Comparison of ENCODE assay signal across 28 cellular contexts in genomic region chr1:184390889-184391288, GRCh38. TPM values are rescaled to one million over a fixed set of nuclear protein-coding genes. Genes with fewer than 3 reads are reported as not detected.
DNase-seq lines count a peak whose midpoint lies in the region; FAIRE-seq and TF ChIP-seq lines count a peak whose summit lies in the region.
"Had no signal": no experiment of that assay in that cellular context is flagged by ENCODE, and none has a peak within 500 bp of the region (broad histone marks: within the 10 kb centered on the region; RNA-seq: fewer than 3 reads in every experiment).

No MANE protein-coding gene starts in this region.

- H3K4me3 Mint-ChIP-seq in activated naive CD8-positive, alpha-beta T cell treated with anti-CD3 and anti-CD28 coated beads for 36 hours, result no peak overlapping the region
- H3K4me3 Mint-ChIP-seq: activated naive CD4-positive, alpha-beta T cell treated with anti-CD3 and anti-CD28 coated beads for 36 hours; activated T-helper 1 cell treated with anti-CD3 and anti-CD28 coated beads, Interleukin-12 subunit alpha, Interleukin-12 subunit beta, Interleukin-2, Interleukin-4 antibody, amounts not matched to agents 30 ng/mL and 10 ng/mL and 1 ng/mL, durations not matched to agents 14 hours and 24 hours and 36 hours; HFFc6; T-cell had no signal

- peaks cover 27% of the 10 kb centered on the region for H3K79me1 ChIP-seq in mesenchymal stem cell (replicated peaks; ENCODE audit: low read length, poor library complexity, severe bottlenecking)

- no peak overlapping the region for H3K14ac ChIP-seq in mesenchymal stem cell (ENCODE audit: low read length in 2 of 2)

- no peak overlapping the region for H3K23ac ChIP-seq in mesenchymal stem cell (ENCODE audit: low read length in 2 of 2)

- H2AFZ ChIP-seq in mesenchymal stem cell (ENCODE audit: low read depth, low read length), result no peak overlapping the region

- no peak for TF ChIP-seq POLR2A in vagina (IDR thresholded peaks at IDR 0.05)

- 0% methylated on average over 1 of the region's 2 CpGs for WGBS in mesenchymal stem cell

- H3K27me3 Mint-ChIP-seq in activated naive CD8-positive, alpha-beta T cell treated with anti-CD3 and anti-CD28 coated beads for 36 hours, result peaks cover 50% of the 10 kb centered on the region

- TF ChIP-seq CTCF in bronchial epithelial cell (IDR thresholded peaks at IDR 0.05; ENCODE audit: insufficient read depth, low read length, severe bottlenecking) (no peak), vagina (IDR thresholded peaks at IDR 0.05) (no peak)

- no peak overlapping the region for H2BK15ac ChIP-seq in mesenchymal stem cell (ENCODE audit: low read depth, poor library complexity, severe bottlenecking)

- H3K27ac Mint-ChIP-seq in activated naive CD8-positive, alpha-beta T cell treated with anti-CD3 and anti-CD28 coated beads for 36 hours, result no peak overlapping the region
- H3K27ac Mint-ChIP-seq: activated naive CD4-positive, alpha-beta T cell treated with anti-CD3 and anti-CD28 coated beads for 36 hours; activated T-helper 1 cell treated with anti-CD3 and anti-CD28 coated beads, Interleukin-12 subunit alpha, Interleukin-12 subunit beta, Interleukin-2, Interleukin-4 antibody, amounts not matched to agents 30 ng/mL and 10 ng/mL and 1 ng/mL, durations not matched to agents 14 hours and 24 hours and 36 hours; HFFc6; T-cell had no signal

- no peak overlapping the region for H4K91ac ChIP-seq in mesenchymal stem cell (ENCODE audit: low read length)

- H3K27ac ChIP-seq in mesenchymal stem cell (ENCODE audit: low read length, poor library complexity, severe bottlenecking) (no peak overlapping the region), vagina (peak overlapping the region; percentile 42)
- H3K27ac ChIP-seq: C4-2B, cardiac muscle cell, coronary artery, ovary, SJCRH30, spleen had no signal

- FAIRE-seq in bronchial epithelial cell (lab: Jason Lieb, UNC), result no peak
- FAIRE-seq: frontal cortex, islet of Langerhans, RCC 7860 had no signal

- H3K36me3 ChIP-seq in bronchial epithelial cell (ENCODE audit: control insufficient read depth, insufficient read depth, low read length), result no peaks in the 10 kb centered on the region
- H3K36me3 ChIP-seq in mesenchymal stem cell (ENCODE audit: control insufficient read depth in 1 of 2, insufficient read depth in 2 of 2, low read depth in 1 of 2, low read length in 2 of 2), result no peaks in the 10 kb centered on the region
- no peaks in the 10 kb centered on the region for H3K36me3 ChIP-seq in vagina
- H3K36me3 ChIP-seq: cardiac muscle cell, ovary, SJCRH30, spleen, upper lobe of left lung had no signal

- no peaks in the 10 kb centered on the region for H3K36me3 Mint-ChIP-seq in activated naive CD8-positive, alpha-beta T cell treated with anti-CD3 and anti-CD28 coated beads for 36 hours
- H3K36me3 Mint-ChIP-seq: T-cell had no signal

- no peak overlapping the region for H2BK120ac ChIP-seq in mesenchymal stem cell (ENCODE audit: low read depth, low read length)

- H3K18ac ChIP-seq in mesenchymal stem cell (ENCODE audit: low read depth in 1 of 2, low read length in 2 of 2), result no peak overlapping the region

- H3K4me3 ChIP-seq in bronchial epithelial cell (ENCODE audit: low read depth, low read length), result no peak overlapping the region
- peak overlapping the region in 1 of 2 experiments; percentile 21 for H3K4me3 ChIP-seq in mesenchymal stem cell (ENCODE audit: insufficient read depth in 1 of 2, low read depth in 1 of 2, low read length in 2 of 2)
- H3K4me3 ChIP-seq in vagina, result no peak overlapping the region
- H3K4me3 ChIP-seq: cardiac muscle cell, coronary artery, ovary, SJCRH30, spleen, upper lobe of left lung had no signal

- H2BK5ac ChIP-seq in mesenchymal stem cell (ENCODE audit: low read depth, low read length, poor library complexity, severe bottlenecking), result no peak overlapping the region

- intact Hi-C loops in vagina (cut with DNase I), result no loop called here

- H3K4me1 ChIP-seq in mesenchymal stem cell (ENCODE audit: control insufficient read depth, insufficient read depth, low read depth, low read length), result peaks cover 5% of the 10 kb centered on the region
- H3K4me1 ChIP-seq in vagina, result peaks cover 74% of the 10 kb centered on the region
- H3K4me1 ChIP-seq: SJCRH30 had no signal

- H3K4me2 ChIP-seq in mesenchymal stem cell (ENCODE audit: low read length, poor library complexity, severe bottlenecking), result no peak overlapping the region

- H2BK12ac ChIP-seq in mesenchymal stem cell (ENCODE audit: low read length in 2 of 2), result no peak overlapping the region

- no peak overlapping the region for H4K8ac ChIP-seq in mesenchymal stem cell (ENCODE audit: low read length)

- no peaks in the 10 kb centered on the region for H3K9me3 Mint-ChIP-seq in activated naive CD8-positive, alpha-beta T cell treated with anti-CD3 and anti-CD28 coated beads for 36 hours
- H3K9me3 Mint-ChIP-seq: activated naive CD4-positive, alpha-beta T cell treated with anti-CD3 and anti-CD28 coated beads for 36 hours; activated T-helper 1 cell treated with anti-CD3 and anti-CD28 coated beads, Interleukin-12 subunit alpha, Interleukin-12 subunit beta, Interleukin-2, Interleukin-4 antibody, amounts not matched to agents 30 ng/mL and 10 ng/mL and 1 ng/mL, durations not matched to agents 14 hours and 24 hours and 36 hours; HFFc6; nephron; T-cell had no signal

- H3K4ac ChIP-seq in mesenchymal stem cell (ENCODE audit: low read depth in 1 of 2, low read length in 2 of 2), result no peak overlapping the region

- no peak overlapping the region for H3K9ac ChIP-seq in mesenchymal stem cell (ENCODE audit: low read length)

- no peak overlapping the region for H2AK5ac ChIP-seq in mesenchymal stem cell (ENCODE audit: low read length, severe bottlenecking)

- peaks cover 13% of the 10 kb centered on the region for H3K4me1 Mint-ChIP-seq in activated naive CD8-positive, alpha-beta T cell treated with anti-CD3 and anti-CD28 coated beads for 36 hours

- no peaks in the 10 kb centered on the region for H3K9me3 ChIP-seq in mesenchymal stem cell (ENCODE audit: control insufficient read depth, low read length)
- H3K9me3 ChIP-seq in vagina, result no peaks in the 10 kb centered on the region
- H3K9me3 ChIP-seq: ovary, SJCRH30, spleen, upper lobe of left lung had no signal

- H3K27me3 ChIP-seq in bronchial epithelial cell (ENCODE audit: control insufficient read depth, insufficient read depth, low read length) (no peaks in the 10 kb centered on the region), mesenchymal stem cell (ENCODE audit: control insufficient read depth in 1 of 2, insufficient read depth in 1 of 2, low read length in 2 of 2) (no peaks in the 10 kb centered on the region), vagina (no peaks in the 10 kb centered on the region)
- H3K27me3 ChIP-seq: cardiac muscle cell, ovary, SJCRH30 had no signal

- DNase-seq in OCI-M1 (lab: John Stamatoyannopoulos, UW), result peak; percentile 32
- peak; percentile 70 for DNase-seq in bronchial epithelial cell (ENCODE audit: low read depth)
- peak; percentile 45 for DNase-seq in mesenchymal stem cell
- DNase-seq in vagina (ENCODE audit: extremely low spot score in 2 of 2), result no peak
- DNase-seq in Kasumi-1 (lab: John Stamatoyannopoulos, UW), result no peak
- DNase-seq in activated naive CD8-positive, alpha-beta T cell treated with anti-CD3 and anti-CD28 coated beads for 36 hours, result no peak
- no peak for DNase-seq in DMS153 (lab: John Stamatoyannopoulos, UW)
- DNase-seq: activated CD4-positive, alpha-beta T cell treated with anti-CD3 and anti-CD28 coated beads, Interleukin-2, amount 50 U/mL, for 4 hours; activated naive CD4-positive, alpha-beta T cell treated with anti-CD3 and anti-CD28 coated beads for 36 hours; effector memory CD4-positive, alpha-beta T cell; HFFc6; NCI-H1092; NCI-H187; NCI-H526 treated with DMSO at 0.1 percent for 48 hours; ovary; SJCRH30; spleen; stimulated activated CD4-positive, alpha-beta T cell treated with anti-CD3 and anti-CD28 coated beads, Interleukin-4, amount 100 ng/mL, for 1 hour; T-cell had no signal

RNA-seq across cellular contexts. Expression of gene C1orf21, which starts 4.1 kb away (rescaled TPM):
- total RNA-seq in bronchial epithelial cell, result 10.3 and 13.4 TPM in 2 replicates
- polyA plus RNA-seq in mesenchymal stem cell (2013, experiment 1 of 2), result 77.8 TPM
- 73.4 TPM for polyA plus RNA-seq in mesenchymal stem cell (2013, experiment 2 of 2)
- 24.1 TPM for total RNA-seq in vagina
- 1 to 10 TPM; 2.7 to 4.1 TPM for total RNA-seq in activated naive CD8-positive, alpha-beta T cell treated with anti-CD3 and anti-CD28 coated beads for 36 hours

Comparison
In these comparisons a context has a peak if more than half of its experiments do, and no peak if none do; other contexts are left out.
1. DNase-seq: peak in OCI-M1 (single experiment), bronchial epithelial cell (single experiment) and mesenchymal stem cell (single experiment); none in vagina (0 of 2), Kasumi-1 (0 of 2), activated naive CD8-positive, alpha-beta T cell treated with anti-CD3 and anti-CD28 coated beads for 36 hours (single experiment) and DMS153 (single experiment).